8 cellular contexts compared by ENCODE assay signal in the genomic region with DNA sequence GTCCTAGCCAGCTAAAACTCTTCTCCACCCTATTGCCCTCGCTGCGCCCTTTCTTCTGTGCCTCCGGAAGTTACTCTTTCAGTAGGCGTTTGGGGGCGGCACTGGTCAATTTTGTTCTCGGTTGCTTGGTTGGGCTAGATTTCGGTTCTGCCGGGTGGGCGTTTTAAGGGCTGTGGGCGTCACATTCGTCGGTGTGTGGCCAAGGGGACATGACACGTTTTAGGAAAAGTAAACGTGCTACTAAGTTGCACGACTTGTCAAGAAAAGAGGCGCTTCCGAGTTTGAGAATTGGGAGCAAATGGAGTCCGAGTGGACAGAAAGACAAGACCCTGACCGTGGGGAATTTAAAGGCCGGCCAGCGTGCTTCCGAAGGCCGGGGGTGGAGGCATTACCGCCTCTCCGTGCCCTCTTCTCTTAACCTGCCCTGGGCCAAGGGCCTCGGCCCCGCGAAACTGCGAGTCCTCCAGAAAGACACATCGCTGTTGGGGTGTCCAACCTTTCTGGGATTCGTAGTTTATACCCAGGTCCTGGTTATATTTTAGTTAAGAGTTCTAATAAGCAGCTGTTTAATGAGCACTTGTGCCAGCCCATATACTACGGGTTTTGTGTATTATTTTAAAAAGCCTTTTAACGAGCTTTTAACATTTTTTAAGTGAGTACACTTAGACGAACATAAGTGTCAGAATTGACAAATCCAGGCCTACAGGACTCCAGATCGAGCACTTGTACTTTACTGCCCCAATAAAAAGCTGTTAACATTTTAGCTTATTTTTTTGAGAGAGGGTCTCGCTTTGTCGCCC. TPM values are rescaled to one million over a fixed set of nuclear protein-coding genes. Genes with fewer than 3 reads are reported as not detected.
DNase-seq lines count a peak whose midpoint lies in the region; ATAC-seq and TF ChIP-seq lines count a peak whose summit lies in the region.

No MANE protein-coding gene starts in this region.

- peak; percentile 68 to 70 for ATAC-seq in CD4-positive, CD25-positive, alpha-beta regulatory T cell (ENCODE audit: low read depth in 2 of 2)
- peak; percentile 45 for ATAC-seq in GM18870 (IDR thresholded peaks at IDR 0.05; ENCODE audit: unreplicated experiment)
- ATAC-seq in HG03064 (IDR thresholded peaks at IDR 0.05; ENCODE audit: low read depth, unreplicated experiment): peak; percentile 60

- peak overlapping the region; percentile 92 for H3K4me3 ChIP-seq in CD4-positive, CD25-positive, alpha-beta regulatory T cell (ENCODE audit: low read depth, low read length)
- peak overlapping the region; percentile 87 for H3K4me3 ChIP-seq in parathyroid adenoma (ENCODE audit: low read depth, low read length)

- no peaks in the 10 kb centered on the region for H3K27me3 ChIP-seq in CD4-positive, CD25-positive, alpha-beta regulatory T cell (ENCODE audit: control insufficient read depth, insufficient read depth, low read length)
- H3K27me3 ChIP-seq in parathyroid adenoma (ENCODE audit: control insufficient read depth, insufficient read depth, low read length): no peaks in the 10 kb centered on the region

- peaks cover 27% of the 10 kb centered on the region for H3K79me2 ChIP-seq in parathyroid adenoma

- H3K27ac Mint-ChIP-seq in CD4-positive, CD25-positive, alpha-beta regulatory T cell: peak overlapping the region; percentile 99 to 100 (median 100)

- DNase-seq in CD4-positive, CD25-positive, alpha-beta regulatory T cell: peak in 1 of 3 donors; percentile 83
- DNase-seq in NOMO-1 (lab: John Stamatoyannopoulos, UW; ENCODE audit: unreplicated experiment in 2 of 2) (peak; percentile 95 to 96), cardiac septum (ENCODE audit: low spot score) (peak; percentile 93), dedifferentiated amniotic fluid mesenchymal stem cell (ENCODE audit: extremely low spot score) (no peak)
- DNase-seq in activated naive CD4-positive, alpha-beta T cell treated with anti-CD3 and anti-CD28 coated beads, Interleukin-2, amount 50 U/mL, for 16 hours: peak; percentile 82

- peak overlapping the region; percentile 88 for H3K4me2 ChIP-seq in parathyroid adenoma (ENCODE audit: low read length)

- peaks cover 0 to 9% (median 0%) of the 10 kb centered on the region in 7 donors for H3K9me3 Mint-ChIP-seq in CD4-positive, CD25-positive, alpha-beta regulatory T cell

- H3K36me3 ChIP-seq in CD4-positive, CD25-positive, alpha-beta regulatory T cell (ENCODE audit: control insufficient read depth, insufficient read depth, low read length): peaks cover 28% of the 10 kb centered on the region
- no peaks in the 10 kb centered on the region for H3K36me3 ChIP-seq in parathyroid adenoma (ENCODE audit: control insufficient read depth, insufficient read depth, low read length)

- peaks cover 33% of the 10 kb centered on the region for H3K4me1 ChIP-seq in CD4-positive, CD25-positive, alpha-beta regulatory T cell (ENCODE audit: control insufficient read depth, insufficient read depth, low read length, poor library complexity, severe bottlenecking)
- peaks cover 12% of the 10 kb centered on the region for H3K4me1 ChIP-seq in parathyroid adenoma

- peak overlapping the region; percentile 99 for H3K27ac ChIP-seq in CD4-positive, CD25-positive, alpha-beta regulatory T cell (ENCODE audit: insufficient read depth, low read length, poor library complexity, severe bottlenecking)
- H3K27ac ChIP-seq in parathyroid adenoma: peak overlapping the region; percentile 99

- H3K4me3 Mint-ChIP-seq in CD4-positive, CD25-positive, alpha-beta regulatory T cell: peak overlapping the region; percentile 92 to 98 (median 98)

- H3K27me3 Mint-ChIP-seq in CD4-positive, CD25-positive, alpha-beta regulatory T cell: peaks cover 8% of the 10 kb centered on the region

- intact Hi-C loops in cardiac septum (cut with DNase I): loop anchor here (1.0 kb wide), 1 partner anchor 12 kb away; no protein-coding TSS in a partner anchor

- peak overlapping the region; percentile 67 for H3K9ac ChIP-seq in parathyroid adenoma

- no peak for TF ChIP-seq CTCF in parathyroid adenoma (IDR thresholded peaks at IDR 0.05)

- H3K36me3 Mint-ChIP-seq in CD4-positive, CD25-positive, alpha-beta regulatory T cell: peaks cover 23% of the 10 kb centered on the region

- H3K9me3 ChIP-seq in CD4-positive, CD25-positive, alpha-beta regulatory T cell (ENCODE audit: control insufficient read depth in 2 of 2, low read length in 2 of 2): no peaks in the 10 kb centered on the region
- H3K9me3 ChIP-seq in parathyroid adenoma (ENCODE audit: control insufficient read depth, low read length): no peaks in the 10 kb centered on the region

- peaks cover 4 to 70% (median 40%) of the 10 kb centered on the region in 4 donors for H3K4me1 Mint-ChIP-seq in CD4-positive, CD25-positive, alpha-beta regulatory T cell

- H2AFZ ChIP-seq in parathyroid adenoma: peak overlapping the region; percentile 88

RNA-seq across cellular contexts. Expression of gene BAG6, which starts 0.7 kb away (rescaled TPM):
- total RNA-seq in CD4-positive, CD25-positive, alpha-beta regulatory T cell: 213 TPM
- polyA plus RNA-seq in CD4-positive, CD25-positive, alpha-beta regulatory T cell: 10 to 100 TPM; 13.5 to 19.7 (median 18.0) TPM
- total RNA-seq in cardiac septum: 270 TPM

RNA-seq across cellular contexts. Expression of gene APOM, which starts 2.6 kb away (rescaled TPM):
- 1.7 TPM for total RNA-seq in CD4-positive, CD25-positive, alpha-beta regulatory T cell
- 1 to 10 TPM; 2.5 to 4.1 (median 2.8) TPM for polyA plus RNA-seq in CD4-positive, CD25-positive, alpha-beta regulatory T cell
- 1.4 TPM for total RNA-seq in cardiac septum

RNA-seq across cellular contexts. Expression of gene C6orf47, which starts 7.5 kb away (rescaled TPM):
- total RNA-seq in CD4-positive, CD25-positive, alpha-beta regulatory T cell: 18.8 TPM
- 10 to 100 TPM; 24.2 to 30.5 (median 27.1) TPM for polyA plus RNA-seq in CD4-positive, CD25-positive, alpha-beta regulatory T cell
- total RNA-seq in cardiac septum: 17.7 TPM

RNA-seq across cellular contexts. Expression of gene GPANK1, which starts 11.7 kb away (rescaled TPM):
- total RNA-seq in CD4-positive, CD25-positive, alpha-beta regulatory T cell: 9.8 TPM
- polyA plus RNA-seq in CD4-positive, CD25-positive, alpha-beta regulatory T cell: 10 to 100 TPM; 21.6 to 27.3 (median 25.2) TPM
- total RNA-seq in cardiac septum: 13.6 TPM

RNA-seq across cellular contexts. Expression of gene CSNK2B, which starts 12.8 kb away (rescaled TPM):
- 141 TPM for total RNA-seq in CD4-positive, CD25-positive, alpha-beta regulatory T cell
- 100 to 1,000 TPM; 235 to 285 (median 261) TPM for polyA plus RNA-seq in CD4-positive, CD25-positive, alpha-beta regulatory T cell
- 96.3 TPM for total RNA-seq in cardiac septum
